15 cellular contexts compared by ENCODE assay signal in the genomic region with DNA sequence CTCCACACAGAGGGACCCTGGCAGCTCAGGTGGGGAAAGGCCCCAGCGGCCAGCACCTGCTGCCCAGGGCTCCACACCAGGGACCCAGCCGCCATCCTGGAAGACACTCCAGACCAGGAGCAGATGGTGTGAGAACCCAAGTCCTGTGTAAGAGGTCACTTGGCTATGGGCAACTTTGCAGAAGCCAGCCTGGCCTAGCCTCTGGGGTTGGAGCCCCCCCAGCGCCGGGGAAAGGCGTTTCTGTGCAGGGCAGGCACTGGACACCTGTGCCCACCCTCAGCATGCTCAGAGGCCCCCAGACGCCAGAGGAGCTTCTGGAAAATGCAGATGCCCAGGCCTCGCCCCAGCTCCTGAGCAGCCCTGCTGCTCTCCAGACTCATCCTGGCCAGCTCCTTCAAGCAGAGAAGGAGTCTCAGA. TPM values are rescaled to one million over a fixed set of nuclear protein-coding genes. Genes with fewer than 3 reads are reported as not detected.
DNase-seq lines count a peak whose midpoint lies in the region; ATAC-seq and TF ChIP-seq lines count a peak whose summit lies in the region.
"Had no signal": no experiment of that assay in that cellular context is flagged by ENCODE, and none has a peak within 500 bp of the region (broad histone marks: within the 10 kb centered on the region; RNA-seq: fewer than 3 reads in every experiment).

No MANE protein-coding gene starts in this region.

- H3K4me3 ChIP-seq in H7 (ENCODE audit: insufficient read depth, low read depth, low read length) = no peak overlapping the region
- no peak overlapping the region for H3K4me3 ChIP-seq in mesenchymal stem cell (ENCODE audit: insufficient read depth in 1 of 2, low read depth in 1 of 2, low read length in 2 of 2)
- H3K4me3 ChIP-seq in spleen = no peak overlapping the region
- no peak overlapping the region for H3K4me3 ChIP-seq in SJCRH30
- H3K4me3 ChIP-seq: BLaER1 treated with 17β-estradiol and CSF1 and Interleukin-3, amounts not matched to agents 10 nM and 100 nM; GM23248 had no signal

- no peak overlapping the region for H3K4me2 ChIP-seq in mesenchymal stem cell (ENCODE audit: low read length, poor library complexity, severe bottlenecking)
- H3K4me2 ChIP-seq: BLaER1 treated with 17β-estradiol and CSF1 and Interleukin-3, amounts not matched to agents 10 nM and 100 nM had no signal

- intact Hi-C loops in spleen (cut with DNase I; ENCODE audit: low total_unique reads) = no loop called here

- no peak overlapping the region for H3K18ac ChIP-seq in mesenchymal stem cell (ENCODE audit: low read depth in 1 of 2, low read length in 2 of 2)

- H3K23ac ChIP-seq in mesenchymal stem cell (ENCODE audit: low read length in 2 of 2) = no peak overlapping the region

- H3K36me3 ChIP-seq in H7 (replicated peaks; ENCODE audit: control insufficient read depth, insufficient read depth, low read length) (no peaks in the 10 kb centered on the region), mesenchymal stem cell (ENCODE audit: control insufficient read depth in 1 of 2, insufficient read depth in 2 of 2, low read depth in 1 of 2, low read length in 2 of 2) (no peaks in the 10 kb centered on the region), spleen (no peaks in the 10 kb centered on the region), SJCRH30 (no peaks in the 10 kb centered on the region)
- H3K36me3 ChIP-seq: BLaER1 treated with 17β-estradiol and CSF1 and Interleukin-3, amounts not matched to agents 10 nM and 100 nM had no signal

- H3K9me3 ChIP-seq in mesenchymal stem cell (ENCODE audit: control insufficient read depth, low read length) (no peaks in the 10 kb centered on the region), spleen (no peaks in the 10 kb centered on the region), SJCRH30 (replicated peaks) (no peaks in the 10 kb centered on the region)
- H3K9me3 ChIP-seq: BLaER1 treated with 17β-estradiol and CSF1 and Interleukin-3, amounts not matched to agents 10 nM and 100 nM had no signal

- H2BK120ac ChIP-seq in mesenchymal stem cell (ENCODE audit: low read depth, low read length) = no peak overlapping the region

- no peak for ATAC-seq in HG02642 (IDR thresholded peaks at IDR 0.05; ENCODE audit: poor library complexity, unreplicated experiment)
- no peak for ATAC-seq in stimulated activated naive CD8-positive, alpha-beta T cell treated with anti-CD3 and anti-CD28 coated beads, Interleukin-15, amount 100 ng/mL, for 72 hours

- no peak for TF ChIP-seq CTCF in spleen (IDR thresholded peaks at IDR 0.05 in 8 of 11, conservative IDR thresholded peaks at IDR 0.05 in 3 of 11)

- H3K4ac ChIP-seq in mesenchymal stem cell (ENCODE audit: low read depth in 1 of 2, low read length in 2 of 2) = no peak overlapping the region

- TF ChIP-seq POLR2A in spleen (IDR thresholded peaks at IDR 0.05) = no peak

- H2BK15ac ChIP-seq in mesenchymal stem cell (ENCODE audit: low read depth, poor library complexity, severe bottlenecking) = no peak overlapping the region

- H3K27ac ChIP-seq in cingulate gyrus (ENCODE audit: low read depth, low read length) = peak overlapping the region; percentile 67
- H3K27ac ChIP-seq in mesenchymal stem cell (ENCODE audit: low read length, poor library complexity, severe bottlenecking) = no peak overlapping the region
- no peak overlapping the region for H3K27ac ChIP-seq in spleen
- no peak overlapping the region for H3K27ac ChIP-seq in SJCRH30
- H3K27ac ChIP-seq: BLaER1 treated with 17β-estradiol and CSF1 and Interleukin-3, amounts not matched to agents 10 nM and 100 nM; GM23248 had no signal

- H3K27ac Mint-ChIP-seq in stimulated activated naive CD8-positive, alpha-beta T cell treated with anti-CD3 and anti-CD28 coated beads, Interleukin-15, amount 100 ng/mL, for 72 hours = no peak overlapping the region
- H3K27ac Mint-ChIP-seq: CD4-positive, CD25-positive, alpha-beta regulatory T cell had no signal

- H3K4me3 Mint-ChIP-seq in stimulated activated naive CD8-positive, alpha-beta T cell treated with anti-CD3 and anti-CD28 coated beads, Interleukin-15, amount 100 ng/mL, for 72 hours = no peak overlapping the region
- H3K4me3 Mint-ChIP-seq: CD4-positive, CD25-positive, alpha-beta regulatory T cell had no signal

- H3K4me1 ChIP-seq in mesenchymal stem cell (ENCODE audit: control insufficient read depth, insufficient read depth, low read depth, low read length) (peaks cover 48% of the 10 kb centered on the region), spleen (peaks cover 0 to 22% (median 11%) of the 10 kb centered on the region in 6 donors), SJCRH30 (peaks cover 44% of the 10 kb centered on the region)

- H3K27me3 ChIP-seq in H7 (ENCODE audit: control insufficient read depth, insufficient read depth, low read length) = no peaks in the 10 kb centered on the region
- H3K27me3 ChIP-seq in mesenchymal stem cell (ENCODE audit: control insufficient read depth in 1 of 2, insufficient read depth in 1 of 2, low read length in 2 of 2) = peaks cover 0 to 50% of the 10 kb centered on the region in 2 experiments
- peaks cover 0 to 31% (median 0%) of the 10 kb centered on the region in 7 donors for H3K27me3 ChIP-seq in spleen (replicated peaks in 1 of 7)
- H3K27me3 ChIP-seq in SJCRH30 = no peaks in the 10 kb centered on the region

- H4K91ac ChIP-seq in mesenchymal stem cell (ENCODE audit: low read length) = no peak overlapping the region

- H3K9me3 Mint-ChIP-seq in stimulated activated naive CD8-positive, alpha-beta T cell treated with anti-CD3 and anti-CD28 coated beads, Interleukin-15, amount 100 ng/mL, for 72 hours = no peaks in the 10 kb centered on the region

- H2AK5ac ChIP-seq in mesenchymal stem cell (ENCODE audit: low read length, severe bottlenecking) = peak overlapping the region; percentile 82

- no peak overlapping the region for H2BK5ac ChIP-seq in mesenchymal stem cell (ENCODE audit: low read depth, low read length, poor library complexity, severe bottlenecking)

- no peak overlapping the region for H2AFZ ChIP-seq in mesenchymal stem cell (ENCODE audit: low read depth, low read length)
- H2AFZ ChIP-seq: GM23248 had no signal

- no peak overlapping the region for H3K14ac ChIP-seq in mesenchymal stem cell (ENCODE audit: low read length in 2 of 2)

- no peaks in the 10 kb centered on the region for H3K79me1 ChIP-seq in mesenchymal stem cell (replicated peaks; ENCODE audit: low read length, poor library complexity, severe bottlenecking)

- no peak overlapping the region for H3K9ac ChIP-seq in mesenchymal stem cell (ENCODE audit: low read length)
- H3K9ac ChIP-seq: BLaER1 treated with 17β-estradiol and CSF1 and Interleukin-3, amounts not matched to agents 10 nM and 100 nM; GM23248 had no signal

- H2BK12ac ChIP-seq in mesenchymal stem cell (ENCODE audit: low read length in 2 of 2) = no peak overlapping the region

- WGBS in mesenchymal stem cell = 89% methylated on average over 7 of the region's 7 CpGs
- 89 to 94% (median 92%) methylated on average over 5 to 7 of the region's 7 CpGs for WGBS in spleen, 5 donors

- peaks cover 51% of the 10 kb centered on the region for H3K27me3 Mint-ChIP-seq in stimulated activated naive CD8-positive, alpha-beta T cell treated with anti-CD3 and anti-CD28 coated beads, Interleukin-15, amount 100 ng/mL, for 72 hours

- peak; percentile 42 for DNase-seq in H7
- no peak for DNase-seq in mesenchymal stem cell
- peak; percentile 58 for DNase-seq in spleen
- DNase-seq in stimulated activated naive CD8-positive, alpha-beta T cell treated with anti-CD3 and anti-CD28 coated beads, Interleukin-15, amount 100 ng/mL, for 72 hours = no peak
- no peak for DNase-seq in SJCRH30
- DNase-seq in NCI-H2081 treated with DMSO at 0.1 percent for 48 hours (lab: John Stamatoyannopoulos, UW) = no peak
- DNase-seq: ACHN; CD4-positive, CD25-positive, alpha-beta regulatory T cell; DMS53; GF-D8; GM23248 had no signal

- H4K8ac ChIP-seq in mesenchymal stem cell (ENCODE audit: low read length) = no peak overlapping the region

- H3K4me1 Mint-ChIP-seq in stimulated activated naive CD8-positive, alpha-beta T cell treated with anti-CD3 and anti-CD28 coated beads, Interleukin-15, amount 100 ng/mL, for 72 hours = peaks cover 5% of the 10 kb centered on the region
- H3K4me1 Mint-ChIP-seq: CD4-positive, CD25-positive, alpha-beta regulatory T cell had no signal

RNA-seq across cellular contexts. Expression of a gene that starts 34.0 kb away (rescaled TPM):
- 0.78 and 1.4 TPM in 2 replicates for total RNA-seq in H7 (2014; rRNA removed; shearing (Covaris generic))
- polyA plus RNA-seq in mesenchymal stem cell (2013, experiment 1 of 2) = 0.01 TPM
- not detected for polyA plus RNA-seq in mesenchymal stem cell (2013, experiment 2 of 2)
- 1 to 10 TPM in 1 of 7 donors, under 1 TPM in 1, not detected in 5; 0.17 to 1.1 TPM for total RNA-seq in spleen
- under 1 TPM in 2 of 3 donors, not detected in 1; 0.06 to 0.26 TPM for polyA plus RNA-seq in spleen
- not detected in 2 replicates for total RNA-seq in SJCRH30 (2014; rRNA removed; shearing (Covaris generic))
- total RNA-seq: CD4-positive, CD25-positive, alpha-beta regulatory T cell; GM23248; HT-29 had no signal
- polyA plus RNA-seq: CD4-positive, CD25-positive, alpha-beta regulatory T cell; GM23248 had no signal

Comparison
In these comparisons a context has a peak if more than half of its experiments do, and no peak if none do; other contexts are left out.
1. DNase-seq: peak in H7 (single experiment) and spleen (single experiment); none in mesenchymal stem cell (single experiment), stimulated activated naive CD8-positive, alpha-beta T cell treated with anti-CD3 and anti-CD28 coated beads, Interleukin-15, amount 100 ng/mL, for 72 hours (0 of 2), SJCRH30 (0 of 2) and NCI-H2081 treated with DMSO at 0.1 percent for 48 hours (single experiment).